Comparison of ENCODE assay signal across 1 cellular context in the genomic region with DNA sequence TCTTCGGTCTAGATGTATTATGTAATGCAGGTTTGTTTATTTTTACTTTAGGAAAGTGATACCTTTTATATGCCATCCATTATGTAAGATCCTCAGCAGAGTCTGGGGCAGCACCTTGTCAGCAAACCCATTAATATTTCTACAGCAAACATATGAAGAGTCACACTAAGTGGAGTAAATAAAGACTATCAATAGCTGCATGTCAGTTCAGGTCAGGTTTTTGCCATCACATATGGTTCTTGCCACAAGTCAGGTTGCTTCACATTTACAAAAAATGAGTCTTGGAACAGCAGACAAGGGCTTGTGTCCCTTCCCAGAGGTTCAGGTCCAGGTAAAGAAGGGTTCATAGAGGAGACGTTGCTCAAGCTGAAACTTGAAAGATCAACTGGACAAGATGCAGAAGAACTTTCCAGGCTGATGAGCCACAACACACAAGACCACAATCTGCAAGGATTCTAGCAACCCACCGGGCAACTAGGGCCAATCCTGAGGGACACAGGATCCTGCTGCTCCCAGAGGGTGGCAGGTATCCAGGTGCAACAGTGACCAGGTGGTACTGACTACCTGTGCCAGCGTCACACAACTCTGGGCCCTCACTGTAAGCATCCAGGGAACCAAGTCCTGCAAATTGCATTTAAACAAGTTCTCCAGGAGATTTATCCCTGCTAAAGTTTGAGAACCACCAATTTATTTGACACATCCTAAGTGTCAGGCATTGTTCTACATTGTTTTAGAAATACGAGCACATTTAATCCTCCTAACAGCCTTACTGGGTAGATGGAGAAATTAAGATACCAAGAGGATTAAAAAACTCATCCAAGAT.
A peak's percentile ranks its signal among the peaks of the same experiment; 100 is the strongest.
TF ChIP-seq lines count a peak whose summit lies in the region.

No MANE protein-coding gene starts in this region.

TF ChIP-seq in HepG2, 621 proteins besides CTCF, POLR2A, EP300 and RAD21 (continued from another document and continues in another):
- TF ChIP-seq ZSCAN9 (CRISPR knock-in tag; IDR thresholded peaks at IDR 0.05; ENCODE audit: borderline replicate concordance) (no peak), ZNF773 (CRISPR knock-in tag; IDR thresholded peaks at IDR 0.05; ENCODE audit: borderline replicate concordance) (no peak), NFE2L2 (IDR thresholded peaks at IDR 0.05; ENCODE audit: low read length) (no peak), NAIF1 (CRISPR knock-in tag; IDR thresholded peaks at IDR 0.05; ENCODE audit: borderline replicate concordance) (no peak), KLF13 (CRISPR knock-in tag; IDR thresholded peaks at IDR 0.05) (no peak), ZNF335 (CRISPR knock-in tag; IDR thresholded peaks at IDR 0.05) (0 out of 2 replicates have a peak, but pooled peaks have one; percentile 4), HMGA1 (CRISPR knock-in tag; conservative IDR thresholded peaks at IDR 0.05) (no peak), FOXA1 (IDR thresholded peaks at IDR 0.05) (no peak), FOXA1 (CRISPR knock-in tag; IDR thresholded peaks at IDR 0.05) (peak; percentile 28; the same call in 1 of the 2 replicates), ADNP (CRISPR knock-in tag; IDR thresholded peaks at IDR 0.05) (no peak), ZNF10 (CRISPR knock-in tag; IDR thresholded peaks at IDR 0.05; ENCODE audit: borderline replicate concordance, low read depth) (no peak), SRF (IDR thresholded peaks at IDR 0.05; ENCODE audit: low read depth, low read length) (no peak), SP5 (CRISPR knock-in tag; IDR thresholded peaks at IDR 0.05; ENCODE audit: borderline replicate concordance, low read depth) (no peak), ZNF207 (IDR thresholded peaks at IDR 0.05; ENCODE audit: borderline replicate concordance) (no peak), ZNF263 (CRISPR knock-in tag; IDR thresholded peaks at IDR 0.05) (peak; percentile 22; the same call in 1 of the 2 replicates), JUND (CRISPR knock-in tag; IDR thresholded peaks at IDR 0.05) (no peak), ZFP1 (CRISPR knock-in tag; IDR thresholded peaks at IDR 0.05) (no peak), BRD4 (CRISPR knock-in tag; IDR thresholded peaks at IDR 0.05) (peak; percentile 90), TP53 (CRISPR knock-in tag; conservative IDR thresholded peaks at IDR 0.05) (no peak), EZH2 (conservative IDR thresholded peaks at IDR 0.05; ENCODE audit: low read depth, low read length) (no peak), ZNF607 (CRISPR knock-in tag; IDR thresholded peaks at IDR 0.05; ENCODE audit: borderline replicate concordance) (no peak), SIX1 (CRISPR knock-in tag; IDR thresholded peaks at IDR 0.05; ENCODE audit: borderline replicate concordance) (peak; percentile 59), RBM39 (IDR thresholded peaks at IDR 0.05; ENCODE audit: low read depth, low read length, poor library complexity, severe bottlenecking) (peak; percentile 11), SSRP1 (CRISPR knock-in tag; IDR thresholded peaks at IDR 0.05) (peak; percentile 98)
- TF ChIP-seq, protein P1, sequence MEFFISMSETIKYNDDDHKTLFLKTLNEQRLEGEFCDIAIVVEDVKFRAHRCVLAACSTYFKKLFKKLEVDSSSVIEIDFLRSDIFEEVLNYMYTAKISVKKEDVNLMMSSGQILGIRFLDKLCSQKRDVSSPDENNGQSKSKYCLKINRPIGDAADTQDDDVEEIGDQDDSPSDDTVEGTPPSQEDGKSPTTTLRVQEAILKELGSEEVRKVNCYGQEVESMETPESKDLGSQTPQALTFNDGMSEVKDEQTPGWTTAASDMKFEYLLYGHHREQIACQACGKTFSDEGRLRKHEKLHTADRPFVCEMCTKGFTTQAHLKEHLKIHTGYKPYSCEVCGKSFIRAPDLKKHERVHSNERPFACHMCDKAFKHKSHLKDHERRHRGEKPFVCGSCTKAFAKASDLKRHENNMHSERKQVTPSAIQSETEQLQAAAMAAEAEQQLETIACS (CRISPR knock-in tag; IDR thresholded peaks at IDR 0.05), result 0 out of 2 replicates have a peak, but pooled peaks have one; percentile 40
- TF ChIP-seq, protein P2, sequence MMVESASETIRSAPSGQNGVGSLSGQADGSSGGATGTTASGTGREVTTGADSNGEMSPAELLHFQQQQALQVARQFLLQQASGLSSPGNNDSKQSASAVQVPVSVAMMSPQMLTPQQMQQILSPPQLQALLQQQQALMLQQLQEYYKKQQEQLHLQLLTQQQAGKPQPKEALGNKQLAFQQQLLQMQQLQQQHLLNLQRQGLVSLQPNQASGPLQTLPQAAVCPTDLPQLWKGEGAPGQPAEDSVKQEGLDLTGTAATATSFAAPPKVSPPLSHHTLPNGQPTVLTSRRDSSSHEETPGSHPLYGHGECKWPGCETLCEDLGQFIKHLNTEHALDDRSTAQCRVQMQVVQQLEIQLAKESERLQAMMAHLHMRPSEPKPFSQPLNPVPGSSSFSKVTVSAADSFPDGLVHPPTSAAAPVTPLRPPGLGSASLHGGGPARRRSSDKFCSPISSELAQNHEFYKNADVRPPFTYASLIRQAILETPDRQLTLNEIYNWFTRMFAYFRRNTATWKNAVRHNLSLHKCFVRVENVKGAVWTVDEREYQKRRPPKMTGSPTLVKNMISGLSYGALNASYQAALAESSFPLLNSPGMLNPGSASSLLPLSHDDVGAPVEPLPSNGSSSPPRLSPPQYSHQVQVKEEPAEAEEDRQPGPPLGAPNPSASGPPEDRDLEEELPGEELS (CRISPR knock-in tag; IDR thresholded peaks at IDR 0.05), result no peak
- TF ChIP-seq, protein P3, sequence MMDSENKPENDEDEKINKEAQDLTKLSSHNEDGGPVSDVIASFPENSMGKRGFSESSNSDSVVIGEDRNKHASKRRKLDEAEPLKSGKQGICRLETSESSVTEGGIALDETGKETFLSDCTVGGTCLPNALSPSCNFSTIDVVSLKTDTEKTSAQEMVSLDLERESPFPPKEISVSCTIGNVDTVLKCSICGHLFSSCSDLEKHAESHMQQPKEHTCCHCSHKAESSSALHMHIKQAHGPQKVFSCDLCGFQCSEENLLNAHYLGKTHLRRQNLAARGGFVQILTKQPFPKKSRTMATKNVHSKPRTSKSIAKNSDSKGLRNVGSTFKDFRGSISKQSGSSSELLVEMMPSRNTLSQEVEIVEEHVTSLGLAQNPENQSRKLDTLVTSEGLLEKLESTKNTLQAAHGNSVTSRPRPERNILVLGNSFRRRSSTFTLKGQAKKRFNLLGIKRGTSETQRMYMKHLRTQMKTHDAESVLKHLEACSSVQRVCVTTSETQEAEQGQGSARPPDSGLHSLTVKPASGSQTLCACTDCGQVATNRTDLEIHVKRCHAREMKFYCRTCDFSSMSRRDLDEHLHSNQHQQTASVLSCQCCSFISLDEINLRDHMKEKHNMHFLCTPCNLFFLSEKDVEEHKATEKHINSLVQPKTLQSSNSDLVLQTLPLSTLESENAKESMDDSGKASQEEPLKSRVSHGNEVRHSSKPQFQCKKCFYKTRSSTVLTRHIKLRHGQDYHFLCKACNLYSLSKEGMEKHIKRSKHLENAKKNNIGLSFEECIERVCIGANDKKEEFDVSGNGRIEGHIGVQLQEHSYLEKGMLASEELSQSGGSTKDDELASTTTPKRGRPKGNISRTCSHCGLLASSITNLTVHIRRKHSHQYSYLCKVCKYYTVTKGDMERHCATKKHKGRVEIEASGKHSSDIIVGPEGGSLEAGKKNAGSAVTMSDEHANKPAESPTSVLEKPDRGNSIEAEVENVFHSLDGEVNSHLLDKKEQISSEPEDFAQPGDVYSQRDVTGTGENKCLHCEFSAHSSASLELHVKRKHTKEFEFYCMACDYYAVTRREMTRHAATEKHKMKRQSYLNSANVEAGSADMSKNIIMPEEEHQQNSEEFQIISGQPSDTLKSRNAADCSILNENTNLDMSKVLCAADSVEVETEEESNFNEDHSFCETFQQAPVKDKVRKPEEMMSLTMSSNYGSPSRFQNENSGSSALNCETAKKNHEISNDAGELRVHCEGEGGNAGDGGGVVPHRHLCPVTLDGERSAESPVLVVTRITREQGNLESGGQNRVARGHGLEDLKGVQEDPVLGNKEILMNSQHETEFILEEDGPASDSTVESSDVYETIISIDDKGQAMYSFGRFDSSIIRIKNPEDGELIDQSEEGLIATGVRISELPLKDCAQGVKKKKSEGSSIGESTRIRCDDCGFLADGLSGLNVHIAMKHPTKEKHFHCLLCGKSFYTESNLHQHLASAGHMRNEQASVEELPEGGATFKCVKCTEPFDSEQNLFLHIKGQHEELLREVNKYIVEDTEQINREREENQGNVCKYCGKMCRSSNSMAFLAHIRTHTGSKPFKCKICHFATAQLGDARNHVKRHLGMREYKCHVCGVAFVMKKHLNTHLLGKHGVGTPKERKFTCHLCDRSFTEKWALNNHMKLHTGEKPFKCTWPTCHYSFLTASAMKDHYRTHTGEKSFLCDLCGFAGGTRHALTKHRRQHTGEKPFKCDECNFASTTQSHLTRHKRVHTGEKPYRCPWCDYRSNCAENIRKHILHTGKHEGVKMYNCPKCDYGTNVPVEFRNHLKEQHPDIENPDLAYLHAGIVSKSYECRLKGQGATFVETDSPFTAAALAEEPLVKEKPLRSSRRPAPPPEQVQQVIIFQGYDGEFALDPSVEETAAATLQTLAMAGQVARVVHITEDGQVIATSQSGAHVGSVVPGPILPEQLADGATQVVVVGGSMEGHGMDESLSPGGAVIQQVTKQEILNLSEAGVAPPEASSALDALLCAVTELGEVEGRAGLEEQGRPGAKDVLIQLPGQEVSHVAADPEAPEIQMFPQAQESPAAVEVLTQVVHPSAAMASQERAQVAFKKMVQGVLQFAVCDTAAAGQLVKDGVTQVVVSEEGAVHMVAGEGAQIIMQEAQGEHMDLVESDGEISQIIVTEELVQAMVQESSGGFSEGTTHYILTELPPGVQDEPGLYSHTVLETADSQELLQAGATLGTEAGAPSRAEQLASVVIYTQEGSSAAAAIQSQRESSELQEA (CRISPR knock-in tag; IDR thresholded peaks at IDR 0.05; ENCODE audit: not compliant biosample characterization), result no peak
- TF ChIP-seq, protein P4, sequence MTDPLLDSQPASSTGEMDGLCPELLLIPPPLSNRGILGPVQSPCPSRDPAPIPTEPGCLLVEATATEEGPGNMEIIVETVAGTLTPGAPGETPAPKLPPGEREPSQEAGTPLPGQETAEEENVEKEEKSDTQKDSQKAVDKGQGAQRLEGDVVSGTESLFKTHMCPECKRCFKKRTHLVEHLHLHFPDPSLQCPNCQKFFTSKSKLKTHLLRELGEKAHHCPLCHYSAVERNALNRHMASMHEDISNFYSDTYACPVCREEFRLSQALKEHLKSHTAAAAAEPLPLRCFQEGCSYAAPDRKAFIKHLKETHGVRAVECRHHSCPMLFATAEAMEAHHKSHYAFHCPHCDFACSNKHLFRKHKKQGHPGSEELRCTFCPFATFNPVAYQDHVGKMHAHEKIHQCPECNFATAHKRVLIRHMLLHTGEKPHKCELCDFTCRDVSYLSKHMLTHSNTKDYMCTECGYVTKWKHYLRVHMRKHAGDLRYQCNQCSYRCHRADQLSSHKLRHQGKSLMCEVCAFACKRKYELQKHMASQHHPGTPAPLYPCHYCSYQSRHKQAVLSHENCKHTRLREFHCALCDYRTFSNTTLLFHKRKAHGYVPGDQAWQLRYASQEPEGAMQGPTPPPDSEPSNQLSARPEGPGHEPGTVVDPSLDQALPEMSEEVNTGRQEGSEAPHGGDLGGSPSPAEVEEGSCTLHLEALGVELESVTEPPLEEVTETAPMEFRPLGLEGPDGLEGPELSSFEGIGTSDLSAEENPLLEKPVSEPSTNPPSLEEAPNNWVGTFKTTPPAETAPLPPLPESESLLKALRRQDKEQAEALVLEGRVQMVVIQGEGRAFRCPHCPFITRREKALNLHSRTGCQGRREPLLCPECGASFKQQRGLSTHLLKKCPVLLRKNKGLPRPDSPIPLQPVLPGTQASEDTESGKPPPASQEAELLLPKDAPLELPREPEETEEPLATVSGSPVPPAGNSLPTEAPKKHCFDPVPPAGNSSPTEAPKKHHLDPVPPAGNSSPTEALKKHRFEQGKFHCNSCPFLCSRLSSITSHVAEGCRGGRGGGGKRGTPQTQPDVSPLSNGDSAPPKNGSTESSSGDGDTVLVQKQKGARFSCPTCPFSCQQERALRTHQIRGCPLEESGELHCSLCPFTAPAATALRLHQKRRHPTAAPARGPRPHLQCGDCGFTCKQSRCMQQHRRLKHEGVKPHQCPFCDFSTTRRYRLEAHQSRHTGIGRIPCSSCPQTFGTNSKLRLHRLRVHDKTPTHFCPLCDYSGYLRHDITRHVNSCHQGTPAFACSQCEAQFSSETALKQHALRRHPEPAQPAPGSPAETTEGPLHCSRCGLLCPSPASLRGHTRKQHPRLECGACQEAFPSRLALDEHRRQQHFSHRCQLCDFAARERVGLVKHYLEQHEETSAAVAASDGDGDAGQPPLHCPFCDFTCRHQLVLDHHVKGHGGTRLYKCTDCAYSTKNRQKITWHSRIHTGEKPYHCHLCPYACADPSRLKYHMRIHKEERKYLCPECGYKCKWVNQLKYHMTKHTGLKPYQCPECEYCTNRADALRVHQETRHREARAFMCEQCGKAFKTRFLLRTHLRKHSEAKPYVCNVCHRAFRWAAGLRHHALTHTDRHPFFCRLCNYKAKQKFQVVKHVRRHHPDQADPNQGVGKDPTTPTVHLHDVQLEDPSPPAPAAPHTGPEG (CRISPR knock-in tag; IDR thresholded peaks at IDR 0.05), result no peak; the same call in 1 of the 2 replicates
- TF ChIP-seq, protein P5, sequence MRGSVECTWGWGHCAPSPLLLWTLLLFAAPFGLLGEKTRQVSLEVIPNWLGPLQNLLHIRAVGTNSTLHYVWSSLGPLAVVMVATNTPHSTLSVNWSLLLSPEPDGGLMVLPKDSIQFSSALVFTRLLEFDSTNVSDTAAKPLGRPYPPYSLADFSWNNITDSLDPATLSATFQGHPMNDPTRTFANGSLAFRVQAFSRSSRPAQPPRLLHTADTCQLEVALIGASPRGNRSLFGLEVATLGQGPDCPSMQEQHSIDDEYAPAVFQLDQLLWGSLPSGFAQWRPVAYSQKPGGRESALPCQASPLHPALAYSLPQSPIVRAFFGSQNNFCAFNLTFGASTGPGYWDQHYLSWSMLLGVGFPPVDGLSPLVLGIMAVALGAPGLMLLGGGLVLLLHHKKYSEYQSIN (CRISPR knock-in tag; IDR thresholded peaks at IDR 0.05; ENCODE audit: borderline replicate concordance), result 0 out of 2 replicates have a peak, but pooled peaks have one; percentile 2
- TF ChIP-seq, protein P6, sequence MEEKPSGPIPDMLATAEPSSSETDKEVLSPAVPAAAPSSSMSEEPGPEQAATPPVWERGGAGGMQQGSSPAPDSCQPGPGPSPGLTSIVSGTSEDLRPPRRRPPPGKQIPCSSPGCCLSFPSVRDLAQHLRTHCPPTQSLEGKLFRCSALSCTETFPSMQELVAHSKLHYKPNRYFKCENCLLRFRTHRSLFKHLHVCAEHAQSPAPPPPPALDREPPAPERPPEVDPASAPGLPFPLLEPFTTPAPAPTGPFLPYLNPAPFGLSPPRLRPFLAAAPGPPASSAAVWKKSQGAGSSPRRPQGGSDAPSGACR (CRISPR knock-in tag; IDR thresholded peaks at IDR 0.05), result no peak
